In genomic region chr3:151329368-151329767, GRCh38 we compare ENCODE assay signal across 14 cellular contexts. TPM values are rescaled to one million over a fixed set of nuclear protein-coding genes. Genes with fewer than 3 reads are reported as not detected.
DNase-seq lines count a peak whose midpoint lies in the region; ATAC-seq and TF ChIP-seq lines count a peak whose summit lies in the region.
"Had no signal": no experiment of that assay in that cellular context is flagged by ENCODE, and none has a peak within 500 bp of the region (broad histone marks: within the 10 kb centered on the region; RNA-seq: fewer than 3 reads in every experiment).

P2RY13 (minus strand) TSS chr3:151329549; CDS start chr3:151329528, 21 bp downstream.

- no peaks in the 10 kb centered on the region for H3K27me3 Mint-ChIP-seq in CD14-positive monocyte (ENCODE audit: low read depth in 3 of 3)
- peaks cover 2 to 24% (median 5%) of the 10 kb centered on the region in 5 donors for H3K27me3 Mint-ChIP-seq in naive thymus-derived CD8-positive, alpha-beta T cell

- POLR2A ChIA-PET in naive thymus-derived CD8-positive, alpha-beta T cell (lab: Charles Lee): no interaction called here

- TF ChIP-seq CTCF in CD14-positive monocyte (IDR thresholded peaks at IDR 0.05): no peak

- H3K36me3 Mint-ChIP-seq in CD14-positive monocyte: peaks cover 15 to 24% of the 10 kb centered on the region in 2 donors
- no peaks in the 10 kb centered on the region for H3K36me3 Mint-ChIP-seq in naive thymus-derived CD8-positive, alpha-beta T cell

- intact Hi-C loops in CD14-positive monocyte (cut with micrococcal nuclease): loop anchor here (5.0 to 10.0 kb wide), 2 partner anchors 53 to 55 kb away; partner anchors contain the start of gene P2RY12 (in 2 of the 2)

- H3K9me3 Mint-ChIP-seq in CD14-positive monocyte: no peaks in the 10 kb centered on the region
- H3K9me3 Mint-ChIP-seq in naive thymus-derived CD8-positive, alpha-beta T cell: no peaks in the 10 kb centered on the region
- H3K9me3 Mint-ChIP-seq: GM23338 had no signal

- no peak for DNase-seq in CD14-positive monocyte (ENCODE audit: low spot score)
- DNase-seq in NOMO-1 (lab: John Stamatoyannopoulos, UW; ENCODE audit: unreplicated experiment in 2 of 2): peak; percentile 39 to 80
- DNase-seq in caudate nucleus (lab: John Stamatoyannopoulos, UW): no peak
- DNase-seq in naive thymus-derived CD8-positive, alpha-beta T cell: no peak
- no peak for DNase-seq in NCI-H524 treated with DMSO at 0.1 percent for 48 hours (lab: John Stamatoyannopoulos, UW)
- DNase-seq in 8988T: no peak
- DNase-seq in NCI-H1048 (lab: John Stamatoyannopoulos, UW): no peak
- DNase-seq: activated effector memory CD4-positive, alpha-beta T cell treated with Interleukin-2 at 50 U/mL for 16 hours; COR-L47; glutamatergic neuron; NCI-H187 treated with DMSO at 0.1 percent for 48 hours had no signal

- peak within 1 kb of the TSS; percentile 89 to 96 (median 95) for H3K27ac Mint-ChIP-seq in CD14-positive monocyte
- peak within 1 kb of the TSS in 5 of 10 donors; percentile 2 to 54 (median 19) for H3K27ac Mint-ChIP-seq in naive thymus-derived CD8-positive, alpha-beta T cell
- H3K27ac Mint-ChIP-seq: GM23338 had no signal

- peaks cover 65% of the 10 kb centered on the region for H3K4me1 Mint-ChIP-seq in CD14-positive monocyte
- peaks cover 4 to 16% (median 7%) of the 10 kb centered on the region in 4 donors for H3K4me1 Mint-ChIP-seq in naive thymus-derived CD8-positive, alpha-beta T cell

- ATAC-seq in naive thymus-derived CD8-positive, alpha-beta T cell: no peak
- ATAC-seq in GM19035 (IDR thresholded peaks at IDR 0.05; ENCODE audit: unreplicated experiment): no peak
- ATAC-seq: GM23338 had no signal

- H3K4me3 Mint-ChIP-seq in CD14-positive monocyte: peak within 1 kb of the TSS; percentile 90 to 98
- peak within 1 kb of the TSS; percentile 3 to 76 (median 43) for H3K4me3 Mint-ChIP-seq in naive thymus-derived CD8-positive, alpha-beta T cell
- H3K4me3 Mint-ChIP-seq: GM23338 had no signal

- peak within 1 kb of the TSS; percentile 55 for H3K27ac ChIP-seq in caudate nucleus (ENCODE audit: low read depth, low read length)
- H3K27ac ChIP-seq: VCaP had no signal

RNA-seq across cellular contexts. Expression of gene P2RY13, which starts in this region (rescaled TPM):
- polyA plus RNA-seq in CD14-positive monocyte: 10 to 100 TPM; 45.6 to 80.0 TPM
- total RNA-seq in naive thymus-derived CD8-positive, alpha-beta T cell: not detected
- polyA plus RNA-seq in naive thymus-derived CD8-positive, alpha-beta T cell: under 1 TPM in 2 of 3 donors, not detected in 1; 0.05 to 0.06 TPM
- total RNA-seq: GM23338 had no signal

Comparison
In these comparisons a context has a peak if more than half of its experiments do, and no peak if none do; other contexts are left out.
1. RNA of gene P2RY13 (polyA plus RNA-seq): 45.6 to 80.0 TPM in CD14-positive monocyte; 0.05 to 0.06 TPM in naive thymus-derived CD8-positive, alpha-beta T cell; every median in the first group is over 10 times any median in the second.
2. DNase-seq: peak in NOMO-1 (2 of 2); none in CD14-positive monocyte (single experiment), caudate nucleus (0 of 61), naive thymus-derived CD8-positive, alpha-beta T cell (0 of 10), NCI-H524 treated with DMSO at 0.1 percent for 48 hours (single experiment), 8988T (single experiment) and NCI-H1048 (single experiment).